Comparison of ENCODE assay signal across 7 cellular contexts in genomic region chr17:80299350-80300100, GRCh38. TPM values are rescaled to one million over a fixed set of nuclear protein-coding genes. Genes with fewer than 3 reads are reported as not detected.
A peak's percentile ranks its signal among the peaks of the same experiment; 100 is the strongest.
DNase-seq lines count a peak whose midpoint lies in the region; ATAC-seq, FAIRE-seq and TF ChIP-seq lines count a peak whose summit lies in the region.
"Not testable (repeated sequence)": the region's sequence is repeated elsewhere in the genome, so short reads cannot be mapped to it uniquely, and the experiment has no call there.

No MANE protein-coding gene starts in this region.

- peaks cover 10% of the 10 kb centered on the region for H3K4me1 Mint-ChIP-seq in activated T-cell treated with anti-CD3 and anti-CD28 coated beads, Interleukin-2, amount 50 U/mL, for 24 hours (ENCODE audit: low read depth)
- H3K4me1 Mint-ChIP-seq in activated naive CD4-positive, alpha-beta T cell treated with anti-CD3 and anti-CD28 coated beads, Interleukin-2, amount 10 ng/mL, durations not matched to agents 7 days and 5 days, result not testable (repeated sequence)
- H3K4me1 Mint-ChIP-seq in effector memory CD8-positive, alpha-beta T cell (ENCODE audit: low read depth in 2 of 2), result peaks cover 12 to 17% of the 10 kb centered on the region in 2 donors

- H3K27ac ChIP-seq in 22Rv1, result peak overlapping the region; percentile 48; the same call in 1 of the 2 replicates
- H3K27ac ChIP-seq in HEK293 (ENCODE audit: extremely low read depth, low read depth, low read length); kidney (ENCODE audit: low read depth in 2 of 2, low read length in 2 of 2): not testable (repeated sequence)
- peak overlapping the region; percentile 82 for H3K27ac ChIP-seq in VCaP

- not testable (repeated sequence) for H3K27me3 Mint-ChIP-seq in activated T-cell treated with anti-CD3 and anti-CD28 coated beads, Interleukin-2, amount 50 U/mL, for 24 hours; activated naive CD4-positive, alpha-beta T cell treated with anti-CD3 and anti-CD28 coated beads, Interleukin-2, amount 10 ng/mL, durations not matched to agents 7 days and 5 days; effector memory CD8-positive, alpha-beta T cell

- ATAC-seq in effector memory CD8-positive, alpha-beta T cell (replicated peaks), result not testable (repeated sequence)

- H3K27ac Mint-ChIP-seq in activated T-cell treated with anti-CD3 and anti-CD28 coated beads, Interleukin-2, amount 50 U/mL, for 24 hours, result peak overlapping the region; percentile 77
- peak overlapping the region; percentile 4 for H3K27ac Mint-ChIP-seq in activated naive CD4-positive, alpha-beta T cell treated with anti-CD3 and anti-CD28 coated beads, Interleukin-2, amount 10 ng/mL, durations not matched to agents 7 days and 5 days
- peak overlapping the region; percentile 33 to 70 for H3K27ac Mint-ChIP-seq in effector memory CD8-positive, alpha-beta T cell

- not testable (repeated sequence) for TF ChIP-seq CTCF in 22Rv1 (IDR thresholded peaks at IDR 0.05); HEK293 (tag by site-specific recombination; IDR thresholded peaks at IDR 0.05); VCaP (conservative IDR thresholded peaks at IDR 0.05); kidney (IDR thresholded peaks at IDR 0.05; ENCODE audit: borderline replicate concordance, extremely low read depth, insufficient read depth)

- not testable (repeated sequence) for H3K9me3 Mint-ChIP-seq in activated T-cell treated with anti-CD3 and anti-CD28 coated beads, Interleukin-2, amount 50 U/mL, for 24 hours; activated naive CD4-positive, alpha-beta T cell treated with anti-CD3 and anti-CD28 coated beads, Interleukin-2, amount 10 ng/mL, durations not matched to agents 7 days and 5 days; effector memory CD8-positive, alpha-beta T cell

- FAIRE-seq in kidney (lab: Jason Lieb, UNC), result peak; percentile 68

- H3K9me3 ChIP-seq in HEK293 (ENCODE audit: control insufficient read depth, insufficient read depth, low read depth, low read length); kidney (ENCODE audit: control insufficient read depth in 1 of 2, low read length in 2 of 2): not testable (repeated sequence)

- not testable (repeated sequence) for DNase-seq in activated T-cell treated with anti-CD3 and anti-CD28 coated beads, Interleukin-2, amount 50 U/mL, for 24 hours; activated naive CD4-positive, alpha-beta T cell treated with anti-CD3 and anti-CD28 coated beads, Interleukin-2, amount 10 ng/mL, durations not matched to agents 7 days and 5 days; effector memory CD8-positive, alpha-beta T cell; kidney

- H3K4me3 Mint-ChIP-seq in activated T-cell treated with anti-CD3 and anti-CD28 coated beads, Interleukin-2, amount 50 U/mL, for 24 hours; activated naive CD4-positive, alpha-beta T cell treated with anti-CD3 and anti-CD28 coated beads, Interleukin-2, amount 10 ng/mL, durations not matched to agents 7 days and 5 days; effector memory CD8-positive, alpha-beta T cell: not testable (repeated sequence)

- peaks cover 99% of the 10 kb centered on the region for H3K36me3 Mint-ChIP-seq in activated T-cell treated with anti-CD3 and anti-CD28 coated beads, Interleukin-2, amount 50 U/mL, for 24 hours (ENCODE audit: low read depth)
- peaks cover 86% of the 10 kb centered on the region for H3K36me3 Mint-ChIP-seq in activated naive CD4-positive, alpha-beta T cell treated with anti-CD3 and anti-CD28 coated beads, Interleukin-2, amount 10 ng/mL, durations not matched to agents 7 days and 5 days
- peaks cover 97% of the 10 kb centered on the region for H3K36me3 Mint-ChIP-seq in effector memory CD8-positive, alpha-beta T cell (ENCODE audit: insufficient read depth)

- H3K36me3 ChIP-seq in HEK293 (ENCODE audit: control insufficient read depth in 2 of 2, insufficient read depth in 1 of 2, low read length in 2 of 2), result peaks cover 34 to 84% of the 10 kb centered on the region in 2 experiments
- peaks cover 35 to 48% of the 10 kb centered on the region in 2 donors for H3K36me3 ChIP-seq in kidney (ENCODE audit: control insufficient read depth in 1 of 2, insufficient read depth in 2 of 2, low read length in 2 of 2)

- POLR2A ChIA-PET in HEK293 (lab: Yijun Ruan, JAX), result not testable (repeated sequence)

- not testable (repeated sequence) for H3K4me1 ChIP-seq in HEK293 (ENCODE audit: control insufficient read depth, insufficient read depth, low read length); kidney (ENCODE audit: control insufficient read depth in 1 of 2, insufficient read depth in 1 of 2, low read depth in 1 of 2, low read length in 2 of 2)

- CTCF ChIA-PET in HEK293 (lab: Yijun Ruan, JAX), result interaction anchor here (1.2 kb wide), 1 partner anchor 153 kb away, joined by 3 read pairs; no protein-coding TSS in a partner anchor
- CTCF ChIA-PET in activated naive CD4-positive, alpha-beta T cell treated with anti-CD3 and anti-CD28 coated beads, Interleukin-2, amount 10 ng/mL, durations not matched to agents 7 days and 5 days (lab: Charles Lee), result not testable (repeated sequence)

- H3K9ac ChIP-seq in kidney (ENCODE audit: low read length in 2 of 2), result not testable (repeated sequence)

- not testable (repeated sequence) for H3K4me3 ChIP-seq in HEK293 (ENCODE audit: low read depth, low read length); kidney (ENCODE audit: low read length in 2 of 2)

- intact Hi-C loops in kidney (cut with DNase I), result not testable (repeated sequence)

TF ChIP-seq in HEK293, 187 proteins besides CTCF, POLR2A, EP300 and RAD21:
- TF ChIP-seq ZNF146 (tag by site-specific recombination; IDR thresholded peaks at IDR 0.05), result peak; percentile 98
- peak; percentile 13 for TF ChIP-seq ZNF426 (tag by site-specific recombination; IDR thresholded peaks at IDR 0.05)
- TF ChIP-seq ZNF580 (tag by site-specific recombination; IDR thresholded peaks at IDR 0.05), result 0 out of 2 replicates have a peak, but pooled peaks have one; percentile 25
- TF ChIP-seq ZBTB11 (tag by site-specific recombination; conservative IDR thresholded peaks at IDR 0.05; ENCODE audit: low read depth), result 0 out of 2 replicates have a peak, but pooled peaks have one; percentile 19
- TF ChIP-seq ZNF280D (tag by site-specific recombination; IDR thresholded peaks at IDR 0.05), result peak; percentile 83
- TF ChIP-seq ZNF623 (tag by site-specific recombination; IDR thresholded peaks at IDR 0.05), result 0 out of 2 replicates have a peak, but pooled peaks have one; percentile 23
TF ChIP-seq in HEK293: peak in this region for 6; not testable (repeated sequence) for 181.

RNA-seq across cellular contexts. Expression of gene RNF213, which starts 38.9 kb away (rescaled TPM):
- 276 TPM for total RNA-seq in kidney
- 43.4 TPM for polyA plus RNA-seq in kidney (ENCODE audit: insufficient read depth, low read depth, low replicate concordance)

Comparison
In these comparisons a context has a peak if more than half of its experiments do, and no peak if none do; other contexts are left out.
1. H3K27ac Mint-ChIP-seq: peak in every context shown above with its lines; median percentile 77 in activated T-cell treated with anti-CD3 and anti-CD28 coated beads, Interleukin-2, amount 50 U/mL, for 24 hours; 52 in effector memory CD8-positive, alpha-beta T cell; 4 in activated naive CD4-positive, alpha-beta T cell treated with anti-CD3 and anti-CD28 coated beads, Interleukin-2, amount 10 ng/mL, durations not matched to agents 7 days and 5 days.